16 cellular contexts compared by ENCODE assay signal in genomic region chr14:96059519-96060135, GRCh38. TPM values are rescaled to one million over a fixed set of nuclear protein-coding genes. Genes with fewer than 3 reads are reported as not detected.
DNase-seq lines count a peak whose midpoint lies in the region; ATAC-seq and TF ChIP-seq lines count a peak whose summit lies in the region.
"Had no signal": no experiment of that assay in that cellular context is flagged by ENCODE, and none has a peak within 500 bp of the region (broad histone marks: within the 10 kb centered on the region; RNA-seq: fewer than 3 reads in every experiment).

No MANE protein-coding gene starts in this region.

- peak overlapping the region; percentile 43 for H3K27ac Mint-ChIP-seq in glutamatergic neuron (ENCODE audit: unreplicated experiment)
- no peak overlapping the region for H3K27ac Mint-ChIP-seq in natural killer cell treated with Interleukin-12 subunit alpha and Interleukin-12 subunit beta and Interleukin-15 and Interleukin-18, amount 100 ng/mL, for 72 hours
- H3K27ac Mint-ChIP-seq: CD4-positive, alpha-beta T cell had no signal

- peaks cover 22% of the 10 kb centered on the region for H3K9me3 Mint-ChIP-seq in glutamatergic neuron (ENCODE audit: unreplicated experiment)
- no peaks in the 10 kb centered on the region for H3K9me3 Mint-ChIP-seq in natural killer cell treated with Interleukin-12 subunit alpha and Interleukin-12 subunit beta and Interleukin-15 and Interleukin-18, amount 100 ng/mL, for 72 hours
- H3K9me3 Mint-ChIP-seq: CD4-positive, alpha-beta T cell had no signal

- H3K4me1 ChIP-seq in right cardiac atrium (ENCODE audit: control insufficient read depth, insufficient read depth, low read length), result no peaks in the 10 kb centered on the region
- no peaks in the 10 kb centered on the region for H3K4me1 ChIP-seq in spleen

- H3K36me3 ChIP-seq in spleen, result no peaks in the 10 kb centered on the region

- 89% methylated on average over 3 of the region's 3 CpGs for WGBS in right cardiac atrium
- 67 to 80% (median 72%) methylated on average over 3 of the region's 3 CpGs for WGBS in spleen, 5 donors

- H3K36me3 Mint-ChIP-seq in glutamatergic neuron (ENCODE audit: unreplicated experiment), result no peaks in the 10 kb centered on the region
- no peaks in the 10 kb centered on the region for H3K36me3 Mint-ChIP-seq in natural killer cell treated with Interleukin-12 subunit alpha and Interleukin-12 subunit beta and Interleukin-15 and Interleukin-18, amount 100 ng/mL, for 72 hours

- H3K9me3 ChIP-seq in right cardiac atrium (ENCODE audit: control insufficient read depth, low read length) (no peaks in the 10 kb centered on the region), spleen (no peaks in the 10 kb centered on the region)
- H3K9me3 ChIP-seq: BLaER1 treated with 17β-estradiol and CSF1 and Interleukin-3, amounts not matched to agents 10 nM and 100 nM had no signal

- H3K27me3 ChIP-seq in right cardiac atrium (ENCODE audit: control insufficient read depth, insufficient read depth), result no peaks in the 10 kb centered on the region
- H3K27me3 ChIP-seq in spleen (replicated peaks in 1 of 7), result peaks cover 0 to 58% (median 0%) of the 10 kb centered on the region in 7 donors
- H3K27me3 ChIP-seq: BLaER1 treated with 17β-estradiol and CSF1 and Interleukin-3, amounts not matched to agents 10 nM and 100 nM had no signal

- H3K27ac ChIP-seq in right cardiac atrium (ENCODE audit: low read length), result no peak overlapping the region
- H3K27ac ChIP-seq in spleen, result no peak overlapping the region
- H3K27ac ChIP-seq: BLaER1 treated with 17β-estradiol and CSF1 and Interleukin-3, amounts not matched to agents 10 nM and 100 nM; HL-60 had no signal

- no peak for TF ChIP-seq CTCF in glutamatergic neuron (IDR thresholded peaks at IDR 0.05; ENCODE audit: partially characterized antibody, unreplicated experiment)
- no peak for TF ChIP-seq CTCF in spleen (IDR thresholded peaks at IDR 0.05 in 8 of 11, conservative IDR thresholded peaks at IDR 0.05 in 3 of 11)

- H3K4me3 ChIP-seq in right cardiac atrium (ENCODE audit: low read length) (no peak overlapping the region), spleen (no peak overlapping the region)
- H3K4me3 ChIP-seq: BLaER1 treated with 17β-estradiol and CSF1 and Interleukin-3, amounts not matched to agents 10 nM and 100 nM had no signal

- peak; percentile 35 for DNase-seq in cardiac septum (ENCODE audit: low spot score)
- no peak for DNase-seq in right cardiac atrium
- no peak for DNase-seq in glutamatergic neuron
- peak; percentile 32 for DNase-seq in spleen
- no peak for DNase-seq in natural killer cell treated with Interleukin-12 subunit alpha and Interleukin-12 subunit beta and Interleukin-15 and Interleukin-18, amount 100 ng/mL, for 72 hours (ENCODE audit: low spot score)
- no peak for DNase-seq in DMS153 treated with DMSO at 0.1 percent for 48 hours (lab: John Stamatoyannopoulos, UW; ENCODE audit: unreplicated experiment)
- DNase-seq: ACHN; Calu3; CD4-positive, alpha-beta T cell; DMS 273 treated with DMSO at 0.1 percent for 48 hours; DMS79 treated with DMSO at 0.1 percent for 48 hours; EL had no signal

- intact Hi-C loops in cardiac septum (cut with DNase I), result no loop called here
- intact Hi-C loops in right cardiac atrium (cut with DNase I), result no loop called here
- intact Hi-C loops in spleen (cut with DNase I; ENCODE audit: low total_unique reads), result no loop called here

- no peak for ATAC-seq in right cardiac atrium
- no peak for ATAC-seq in natural killer cell treated with Interleukin-12 subunit alpha and Interleukin-12 subunit beta and Interleukin-15 and Interleukin-18, amount 100 ng/mL, for 72 hours
- ATAC-seq in HG03175 (IDR thresholded peaks at IDR 0.05; ENCODE audit: unreplicated experiment), result no peak
- ATAC-seq: HCT116 had no signal

- H3K4me1 Mint-ChIP-seq in glutamatergic neuron (ENCODE audit: low read depth, unreplicated experiment), result peaks cover 50% of the 10 kb centered on the region
- no peaks in the 10 kb centered on the region for H3K4me1 Mint-ChIP-seq in natural killer cell treated with Interleukin-12 subunit alpha and Interleukin-12 subunit beta and Interleukin-15 and Interleukin-18, amount 100 ng/mL, for 72 hours (ENCODE audit: low read depth in 2 of 2)

- no peak for TF ChIP-seq POLR2A in spleen (IDR thresholded peaks at IDR 0.05)

- no peak overlapping the region for H3K4me3 Mint-ChIP-seq in glutamatergic neuron (ENCODE audit: unreplicated experiment)
- H3K4me3 Mint-ChIP-seq in natural killer cell treated with Interleukin-12 subunit alpha and Interleukin-12 subunit beta and Interleukin-15 and Interleukin-18, amount 100 ng/mL, for 72 hours, result no peak overlapping the region
- H3K4me3 Mint-ChIP-seq: CD4-positive, alpha-beta T cell had no signal

- H3K27me3 Mint-ChIP-seq in glutamatergic neuron (ENCODE audit: unreplicated experiment), result peaks cover 13% of the 10 kb centered on the region
- H3K27me3 Mint-ChIP-seq in natural killer cell treated with Interleukin-12 subunit alpha and Interleukin-12 subunit beta and Interleukin-15 and Interleukin-18, amount 100 ng/mL, for 72 hours, result peaks cover 17% of the 10 kb centered on the region in 2 donors

RNA-seq across cellular contexts. Expression of gene C14orf132, which starts 20.5 kb away (rescaled TPM):
- 18.9 TPM for total RNA-seq in cardiac septum
- total RNA-seq in right cardiac atrium, result 1 to 10 TPM; 3.7 to 5.3 (median 4.7) TPM
- 2.9 TPM for polyA plus RNA-seq in right cardiac atrium
- 552 TPM for total RNA-seq in glutamatergic neuron (ENCODE audit: unreplicated experiment)
- total RNA-seq in spleen, result 10 to 100 TPM in 4 of 7 donors, 1 to 10 TPM in 3; 3.0 to 16.4 (median 10.2) TPM
- 1 to 10 TPM; 1.8 to 3.5 (median 1.8) TPM for polyA plus RNA-seq in spleen
- total RNA-seq in natural killer cell treated with Interleukin-12 subunit alpha and Interleukin-12 subunit beta and Interleukin-15 and Interleukin-18, amount 100 ng/mL, for 72 hours, result not detected

Comparison
In these comparisons a context has a peak if more than half of its experiments do, and no peak if none do; other contexts are left out.
1. DNase-seq: peak in cardiac septum (single experiment) and spleen (single experiment); none in right cardiac atrium (0 of 3), glutamatergic neuron (single experiment), natural killer cell treated with Interleukin-12 subunit alpha and Interleukin-12 subunit beta and Interleukin-15 and Interleukin-18, amount 100 ng/mL, for 72 hours (single experiment) and DMS153 treated with DMSO at 0.1 percent for 48 hours (single experiment).
2. RNA of gene C14orf132, which starts 20.5 kb away (total RNA-seq): 552 TPM in glutamatergic neuron (single experiment); 18.9 TPM in cardiac septum (single experiment), 3.0 to 16.4 TPM in spleen, 3.7 to 5.3 TPM in right cardiac atrium and not detected in natural killer cell treated with Interleukin-12 subunit alpha and Interleukin-12 subunit beta and Interleukin-15 and Interleukin-18, amount 100 ng/mL, for 72 hours; every median in the first group is over 10 times any median in the second.